In genomic region chr6:21164768-21165326, GRCh38 we compare ENCODE assay signal across 9 cellular contexts.
DNase-seq lines count a peak whose midpoint lies in the region; ATAC-seq and TF ChIP-seq lines count a peak whose summit lies in the region.
"Had no signal": no experiment of that assay in that cellular context is flagged by ENCODE, and none has a peak within 500 bp of the region (broad histone marks: within the 10 kb centered on the region; RNA-seq: fewer than 3 reads in every experiment).

No MANE protein-coding gene starts in this region.

- ATAC-seq in GM18508 (IDR thresholded peaks at IDR 0.05; ENCODE audit: insufficient read depth, unreplicated experiment): peak; percentile 66
- ATAC-seq in GM21529 (IDR thresholded peaks at IDR 0.05; ENCODE audit: unreplicated experiment): peak; percentile 75
- peak; percentile 63 for ATAC-seq in HG03571 (IDR thresholded peaks at IDR 0.05; ENCODE audit: unreplicated experiment)

- TF ChIP-seq CTCF in fibroblast of pulmonary artery (IDR thresholded peaks at IDR 0.05; ENCODE audit: low read length, missing control alignments) (no peak), coronary artery (IDR thresholded peaks at IDR 0.05) (no peak)

- H3K27ac ChIP-seq in coronary artery: no peak overlapping the region

- DNase-seq in fibroblast of pulmonary artery (ENCODE audit: low read depth) (peak; percentile 9), NCI-H1417 treated with DMSO at 0.1 percent for 48 hours (lab: John Stamatoyannopoulos, UW) (no peak), activated gamma-delta T cell treated with Interleukin-2 at 50 U/mL for 16 hours (no peak), DMS 273 (lab: John Stamatoyannopoulos, UW; ENCODE audit: unreplicated experiment) (no peak), coronary artery (ENCODE audit: low spot score) (no peak)
- DNase-seq: stimulated activated CD4-positive, alpha-beta T cell treated with anti-CD3 and anti-CD28 coated beads, Interleukin-15, amount 100 ng/mL, for 24 hours had no signal

- H3K4me3 ChIP-seq in fibroblast of pulmonary artery (replicated peaks; ENCODE audit: low read depth, low read length) (no peak overlapping the region), coronary artery (no peak overlapping the region)
